Comparison of ENCODE assay signal across 1 cellular context in the genomic region with DNA sequence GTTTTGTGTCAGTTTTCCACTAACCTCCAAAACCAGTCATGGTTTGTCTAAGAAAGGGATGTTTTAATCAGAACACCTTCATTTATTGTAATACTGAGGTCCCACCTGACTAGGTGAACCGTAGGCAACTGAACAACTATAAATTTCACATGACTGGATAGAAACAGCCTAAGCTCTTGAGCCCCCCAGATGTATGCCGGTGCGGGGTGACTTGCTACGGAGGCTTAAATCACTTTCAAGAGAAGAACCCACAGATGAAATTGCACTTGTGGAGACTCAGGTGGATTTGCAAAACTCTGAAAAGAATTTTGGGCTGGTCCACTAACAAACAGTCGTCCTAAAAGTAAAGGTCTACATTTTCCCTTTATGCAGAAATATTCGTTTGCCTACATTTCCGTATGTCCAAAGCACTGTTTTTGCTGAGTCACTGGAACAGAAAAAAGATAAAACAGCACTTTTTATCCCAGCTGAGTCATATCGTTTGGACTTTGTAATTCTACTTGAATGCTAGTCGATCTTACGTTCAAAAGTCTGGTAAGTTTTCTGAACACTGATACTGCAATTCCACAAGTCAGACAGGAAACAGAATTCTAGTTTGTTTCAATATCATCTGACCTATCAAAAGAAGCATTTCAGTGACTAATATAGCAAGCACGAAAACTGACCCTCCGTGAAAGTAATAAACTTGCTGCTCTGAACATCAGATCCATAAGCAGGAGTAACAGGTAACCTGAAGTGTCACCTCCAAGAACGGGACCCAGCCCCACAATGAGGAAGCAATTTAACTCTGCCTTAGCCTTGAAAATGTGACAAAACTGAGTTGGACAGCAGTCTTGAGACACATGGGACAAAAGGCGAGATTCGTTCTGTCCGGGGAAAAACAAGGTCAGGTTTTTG.
TF ChIP-seq lines count a peak whose summit lies in the region.

No MANE protein-coding gene starts in this region.

TF ChIP-seq in IMR-90, 13 proteins besides CTCF, POLR2A, EP300 and RAD21:
- TF ChIP-seq MAFK (IDR thresholded peaks at IDR 0.05; ENCODE audit: low read depth, low read length) = peak; percentile 98
- peak; percentile 100 for TF ChIP-seq NFE2L2 (IDR thresholded peaks at IDR 0.05; ENCODE audit: low read depth, low read length)
- TF ChIP-seq CHD1 (IDR thresholded peaks at IDR 0.05; ENCODE audit: low read depth, low read length) = no peak
- peak; percentile 68 for TF ChIP-seq FOS (IDR thresholded peaks at IDR 0.05; ENCODE audit: low read depth, low read length)
- no peak for TF ChIP-seq USF2 (IDR thresholded peaks at IDR 0.05; ENCODE audit: low read depth, low read length)
- peak; percentile 60 for TF ChIP-seq CEBPB (IDR thresholded peaks at IDR 0.05; ENCODE audit: low read depth, low read length)
- TF ChIP-seq MAZ (IDR thresholded peaks at IDR 0.05; ENCODE audit: borderline replicate concordance, low read depth, low read length) = no peak
